In the genomic region with DNA sequence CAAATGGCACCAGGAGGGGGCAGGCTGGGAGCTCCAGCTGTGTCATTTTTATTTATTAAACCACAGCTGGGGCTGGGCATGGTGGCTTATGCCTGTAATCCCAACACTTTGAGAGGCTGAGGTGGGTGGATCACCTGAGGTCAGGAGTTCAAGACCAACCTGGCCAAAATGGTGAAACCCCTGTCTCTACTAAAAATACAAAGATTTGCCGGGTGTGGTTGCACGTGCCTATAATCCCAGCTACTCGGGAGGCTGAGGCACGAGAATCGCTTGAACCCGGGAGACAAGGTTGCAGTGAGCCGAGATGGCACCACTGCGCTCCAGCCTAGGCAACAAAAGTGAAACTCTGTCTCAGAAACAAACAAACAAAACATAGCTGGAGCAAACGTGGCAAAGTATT, we compare ENCODE assay signal across 7 cellular contexts. TPM values are rescaled to one million over a fixed set of nuclear protein-coding genes. Genes with fewer than 3 reads are reported as not detected.
A peak's percentile ranks its signal among the peaks of the same experiment; 100 is the strongest.
DNase-seq lines count a peak whose midpoint lies in the region; ATAC-seq, FAIRE-seq and TF ChIP-seq lines count a peak whose summit lies in the region.
"Not testable (repeated sequence)": the region's sequence is repeated elsewhere in the genome, so short reads cannot be mapped to it uniquely, and the experiment has no call there.

No MANE protein-coding gene starts in this region.

- RAD21 ChIA-PET in GM12878 (lab: Charles Lee; ENCODE audit: unreplicated experiment), result interaction anchor here (1.0 to 7.7 kb wide), 4 partner anchors 12 to 126 kb away, joined by 3 to 121 read pairs (median 22); partner anchors contain the start of gene GPR137B

- TF ChIP-seq EP300 in GM12878 (IDR thresholded peaks at IDR 0.05; ENCODE audit: borderline replicate concordance in 1 of 2, control insufficient read depth in 1 of 2, low read depth in 2 of 2, low read length in 2 of 2), result not testable (repeated sequence)

- DNase-seq in GM06990 (ENCODE audit: extremely low read depth, insufficient read length); GM12891 (ENCODE audit: insufficient read length, low spot score); GM12878 (ENCODE audit: low read depth, low spot score); endodermal cell: not testable (repeated sequence)
- DNase-seq in osteoblast (ENCODE audit: insufficient read length, low spot score, missing footprints) (peak; percentile 35), upper lobe of right lung (peak; percentile 22)

- not testable (repeated sequence) for H3K27ac Mint-ChIP-seq in endodermal cell

- not testable (repeated sequence) for H3F3A ChIP-seq in Loucy (ENCODE audit: low read depth)

- FAIRE-seq in GM12891 (lab: Jason Lieb, UNC), result peak; percentile 47
- FAIRE-seq in GM12878 (lab: Jason Lieb, UNC), result not testable (repeated sequence)

- not testable (repeated sequence) for H3K36me3 ChIP-seq in GM06990 (ENCODE audit: control insufficient read depth, insufficient read depth, low read length); Loucy (ENCODE audit: insufficient read depth, low read length); GM12878 (ENCODE audit: control insufficient read depth in 2 of 2, insufficient read depth in 2 of 2, low read length in 1 of 2); endodermal cell (ENCODE audit: control insufficient read depth, insufficient read depth, low read length); osteoblast (ENCODE audit: insufficient read depth, low read length); upper lobe of right lung

- not testable (repeated sequence) for H4K20me1 ChIP-seq in Loucy (ENCODE audit: insufficient read depth, low read length, poor library complexity, severe bottlenecking); GM12878 (ENCODE audit: control insufficient read depth, insufficient read depth)
- peaks cover 29% of the 10 kb centered on the region for H4K20me1 ChIP-seq in osteoblast (ENCODE audit: insufficient read depth, low read length)

- TF ChIP-seq RAD21 in GM12878 (IDR thresholded peaks at IDR 0.05; ENCODE audit: insufficient read depth, low read depth, low read length), result not testable (repeated sequence)

- 0% methylated on average over 9 of the region's 9 CpGs for WGBS in GM12878 (ENCODE audit: insufficient coverage, insufficient replicate concordance, low lambda C conversion rate, missing lambda C conversion rate)
- WGBS in endodermal cell (ENCODE audit: insufficient coverage in 1 of 2, insufficient read length in 1 of 2), 2 experiments, result 94 to 96% methylated on average over 6 to 8 of the region's 9 CpGs

- H2AFZ ChIP-seq in Loucy (ENCODE audit: low read length); GM12878 (ENCODE audit: control insufficient read depth, low read depth, low read length); osteoblast (ENCODE audit: low read length): not testable (repeated sequence)

- not testable (repeated sequence) for H3K4me1 ChIP-seq in Loucy (ENCODE audit: insufficient read depth, low read length, poor library complexity, severe bottlenecking); endodermal cell (ENCODE audit: control insufficient read depth, insufficient read depth, low read length); osteoblast (ENCODE audit: insufficient read depth, low read length); upper lobe of right lung
- H3K4me1 ChIP-seq in GM12878 (ENCODE audit: control insufficient read depth, insufficient read depth, low read length), result peaks cover 65% of the 10 kb centered on the region

- H3K4me1 Mint-ChIP-seq in endodermal cell, result not testable (repeated sequence)

- CTCF ChIA-PET in GM12878 (lab: Yijun Ruan, JAX), result interaction anchor here (0.6 to 6.6 kb wide), 7 partner anchors 12 to 127 kb away, joined by 3 to 56 read pairs (median 3); partner anchors contain the start of gene GPR137B

- in situ Hi-C loops in GM12878 (cut with MboI), result loop anchor here (10.0 kb wide), 1 partner anchor 273 kb away; no protein-coding TSS in a partner anchor

- H3K9me2 ChIP-seq in Loucy (replicated peaks; ENCODE audit: low read depth, low read length), result not testable (repeated sequence)

- not testable (repeated sequence) for BruUV-seq in GM12878 (replicated peaks; lab: Mats Ljungman, UMichigan)

- H3K9me3 ChIP-seq in Loucy (ENCODE audit: insufficient read depth, low read depth, low read length); osteoblast (ENCODE audit: low read depth, low read length); upper lobe of right lung: not testable (repeated sequence)
- peaks cover 19% of the 10 kb centered on the region; the same call in 2 of the 3 replicates for H3K9me3 ChIP-seq in GM12878 (replicated peaks; ENCODE audit: control insufficient read depth, insufficient read depth, low read length)
- H3K9me3 ChIP-seq in endodermal cell (ENCODE audit: control insufficient read depth, low read length), result peaks cover 17% of the 10 kb centered on the region

- peaks cover 15% of the 10 kb centered on the region for H3K27me3 Mint-ChIP-seq in endodermal cell (ENCODE audit: insufficient read depth)

- TF ChIP-seq CTCF in GM06990 (IDR thresholded peaks at IDR 0.05; ENCODE audit: insufficient read depth, low read length, poor library complexity, severe bottlenecking) (peak; percentile 23), Loucy (conservative IDR thresholded peaks at IDR 0.05; ENCODE audit: low read length) (peak; percentile 23; the same call in 1 of the 2 replicates), GM12878 (IDR thresholded peaks at IDR 0.05 in 2 of 3, conservative IDR thresholded peaks at IDR 0.05 in 1 of 3; ENCODE audit: control insufficient read depth in 2 of 3, extremely low read depth in 1 of 3, insufficient read depth in 1 of 3, low read depth in 3 of 3, low read length in 3 of 3) (peak in 2 of 3 experiments; percentile 1 to 23; a peak in 2 of 6 replicates), endodermal cell (conservative IDR thresholded peaks at IDR 0.05) (peak; percentile 39)
- not testable (repeated sequence) for TF ChIP-seq CTCF in osteoblast (IDR thresholded peaks at IDR 0.05; ENCODE audit: extremely low read depth, low read depth, low read length); upper lobe of right lung (IDR thresholded peaks at IDR 0.05)

- POLR2A ChIA-PET in GM12878 (lab: Charles Lee), result interaction anchor here (0.5 to 6.5 kb wide), 7 partner anchors 10 to 1760 kb away, joined by 4 to 64 read pairs (median 11); partner anchors contain the start of genes ERO1B and GPR137B

- H3K27me3 ChIP-seq in GM06990 (replicated peaks; ENCODE audit: control insufficient read depth, insufficient read depth, low read length); Loucy (ENCODE audit: insufficient read depth, low read length, poor library complexity, severe bottlenecking); GM12878 (replicated peaks in 1 of 2; ENCODE audit: control insufficient read depth in 2 of 2, insufficient read depth in 2 of 2, low read length in 1 of 2); endodermal cell (ENCODE audit: control insufficient read depth, insufficient read depth, low read length, poor library complexity, severe bottlenecking); osteoblast (ENCODE audit: insufficient read depth, low read length); upper lobe of right lung: not testable (repeated sequence)

- H3K4me2 ChIP-seq in Loucy (ENCODE audit: low read depth, low read length, poor library complexity, severe bottlenecking); osteoblast (ENCODE audit: insufficient read depth, low read length): not testable (repeated sequence)
- H3K4me2 ChIP-seq in GM12878 (ENCODE audit: control insufficient read depth, insufficient read depth), result peak overlapping the region; percentile 90; the same call in 1 of the 2 replicates

- intact Hi-C loops in GM12878 (cut with micrococcal nuclease; ENCODE audit: unreplicated experiment); upper lobe of right lung (cut with DNase I): not testable (repeated sequence)

- H3K9me3 Mint-ChIP-seq in endodermal cell, result peaks cover 29% of the 10 kb centered on the region

- not testable (repeated sequence) for H3K36me3 Mint-ChIP-seq in endodermal cell (ENCODE audit: low read depth)

- not testable (repeated sequence) for ATAC-seq in GM12878, upper lobe of right lung

- TF ChIP-seq POLR2A in GM12891 (IDR thresholded peaks at IDR 0.05; ENCODE audit: low read depth, low read length); GM12878 (IDR thresholded peaks at IDR 0.05; ENCODE audit: low read depth, low read length): not testable (repeated sequence)

- peak overlapping the region; percentile 99 for H3K27ac ChIP-seq in GM12878 (ENCODE audit: control insufficient read depth, insufficient read depth)
- H3K27ac ChIP-seq in endodermal cell (ENCODE audit: low read depth, low read length); osteoblast (ENCODE audit: low read depth, low read length); upper lobe of right lung: not testable (repeated sequence)

- not testable (repeated sequence) for H3K4me3 Mint-ChIP-seq in endodermal cell

- SMC1A ChIA-PET in GM12878 (lab: Charles Lee; ENCODE audit: uncharacterized antibody, unreplicated experiment), result interaction anchor here (0.9 to 7.6 kb wide), 9 partner anchors 12 to 157 kb away, joined by 3 to 95 read pairs (median 9); partner anchors contain the start of gene GPR137B

- not testable (repeated sequence) for H3K9ac ChIP-seq in Loucy (ENCODE audit: low read depth, low read length, poor library complexity, severe bottlenecking); GM12878 (ENCODE audit: control insufficient read depth, insufficient read depth, low read length); endodermal cell (ENCODE audit: extremely low read depth, low read length, poor library complexity, severe bottlenecking)

- 0 out of 2 replicates have a peak overlapping the region, but pooled peaks have one; percentile 12 for H3K4me3 ChIP-seq in GM06990 (replicated peaks; ENCODE audit: low read depth, low read length)
- not testable (repeated sequence) for H3K4me3 ChIP-seq in Loucy (ENCODE audit: low read length, poor library complexity, severe bottlenecking); endodermal cell (ENCODE audit: low read length); osteoblast (ENCODE audit: insufficient read depth, low read length); upper lobe of right lung
- peak overlapping the region; percentile 46; the same call in 1 of the 2 replicates for H3K4me3 ChIP-seq in GM12878

- not testable (repeated sequence) for H3K79me2 ChIP-seq in Loucy (ENCODE audit: insufficient read depth, low read length); osteoblast (ENCODE audit: insufficient read depth, low read length)
- peaks cover 47% of the 10 kb centered on the region for H3K79me2 ChIP-seq in GM12878 (ENCODE audit: control insufficient read depth, insufficient read depth, low read length)

RNA-seq across cellular contexts. Expression of gene GPR137B, which starts 15.7 kb away (rescaled TPM):
- 13.7 TPM for polyA plus RNA-seq in GM12891 (2012; ENCODE audit: low read depth, missing spikeins)
- 79.5 and 87.9 TPM in 2 replicates for total RNA-seq in GM12878 (2013; cell fraction: nucleolus; rRNA removed)
- total RNA-seq in GM12878 (2014; rRNA removed) (9.4 and 14.7 TPM in 2 replicates), GM12878 (2014; rRNA removed; fragmentation: Illumina TruSeq; extraction: Trizol) (13.1 and 14.1 TPM in 2 replicates), GM12878 (2021) (14.3 and 14.9 TPM in 2 replicates), endodermal cell (1 to 10 TPM; 2.8 to 6.7 TPM), osteoblast (23.5 and 28.9 TPM in 2 replicates), upper lobe of right lung (26.5 TPM)
- 9.2 TPM for polyA plus RNA-seq in GM12878 (2011; ENCODE audit: low read depth)
- polyA plus RNA-seq in GM12878 (2011; rRNA removed) (14.9 and 19.3 TPM in 2 replicates), GM12878 (2014; fragmentation: Illumina TruSeq; extraction: Trizol) (20.8 and 27.4 TPM in 2 replicates), GM12878 (2014; fragmentation: Nextera tagmentation; extraction: Ambion mirVana) (1 to 10 TPM; 5.4 to 6.4 TPM), GM12878 (2014; rRNA removed) (12.1 and 12.6 TPM in 2 replicates), GM12878 (2016; fragmentation: Nextera tagmentation; extraction: Ambion mirVana) (10 to 100 TPM in 1 of 2 experiments, 1 to 10 TPM in 1; 9.0 to 12.9 TPM)
- polyA plus RNA-seq in GM12878 (2011; cell fraction: cytosol; rRNA removed), result 10.5 and 19.3 TPM in 2 replicates
- polyA plus RNA-seq in GM12878 (2011; cell fraction: nucleus; rRNA removed), result 28.2 and 30.6 TPM in 2 replicates
- 11.0 and 19.5 TPM in 2 replicates for polyA plus RNA-seq in GM12878 (2012)
- 18.3 and 18.7 TPM in 2 replicates for polyA minus RNA-seq in GM12878 (2011; rRNA and poly(A)+ RNA removed)
- polyA minus RNA-seq in GM12878 (2011; cell fraction: cytosol; rRNA and poly(A)+ RNA removed), result 6.0 and 8.0 TPM in 2 replicates
- polyA minus RNA-seq in GM12878 (2011; cell fraction: nucleus; rRNA and poly(A)+ RNA removed), result 30.0 and 62.4 TPM in 2 replicates
- polyA plus RNA-seq in endodermal cell (2013, experiment 1 of 2), result 14.9 TPM
- polyA plus RNA-seq in endodermal cell (2013, experiment 2 of 2), result 13.4 TPM
